In genomic region chr13:40657307-40657706, GRCh38 we compare ENCODE assay signal across 17 cellular contexts. TPM values are rescaled to one million over a fixed set of nuclear protein-coding genes. Genes with fewer than 3 reads are reported as not detected.
DNase-seq lines count a peak whose midpoint lies in the region; ATAC-seq and TF ChIP-seq lines count a peak whose summit lies in the region.
"Had no signal": no experiment of that assay in that cellular context is flagged by ENCODE, and none has a peak within 500 bp of the region (broad histone marks: within the 10 kb centered on the region; RNA-seq: fewer than 3 reads in every experiment).

No MANE protein-coding gene starts in this region.

- H3K27me3 Mint-ChIP-seq in MCF 10A (ENCODE audit: insufficient read depth, unreplicated experiment): no peaks in the 10 kb centered on the region
- no peaks in the 10 kb centered on the region for H3K27me3 Mint-ChIP-seq in T-helper 17 cell
- no peaks in the 10 kb centered on the region for H3K27me3 Mint-ChIP-seq in stimulated activated memory B cell treated with anti-CD40 and anti-IgM and Interleukin-4, amounts not matched to agents 10 μg/mL and 1 μg/mL and 100 μg/mL, for 72 hours

- WGBS in mammary epithelial cell (ENCODE audit: low coverage, missing lambda C conversion rate): 93% methylated on average over 5 of the region's 5 CpGs
- 77 to 85% (median 83%) methylated on average over 5 of the region's 5 CpGs for WGBS in heart left ventricle, 4 donors

- no peak for TF ChIP-seq POLR2A in heart left ventricle (IDR thresholded peaks at IDR 0.05)

- in situ Hi-C loops in mammary epithelial cell (cut with MboI; ENCODE audit: low sequenced_read_pairs in 2 of 2): no loop called here

- no peak overlapping the region for H3K4me3 ChIP-seq in mammary epithelial cell (replicated peaks in 1 of 3; ENCODE audit: insufficient read depth in 1 of 3, low read depth in 2 of 3, low read length in 3 of 3)
- no peak overlapping the region for H3K4me3 ChIP-seq in heart left ventricle
- H3K4me3 ChIP-seq: thoracic aorta had no signal

- H3K27ac ChIP-seq in mammary epithelial cell (ENCODE audit: insufficient read depth, low read depth, low read length): no peak overlapping the region
- H3K27ac ChIP-seq in heart left ventricle: peak overlapping the region in 3 of 12 donors; percentile 20 to 33 (median 23)
- H3K27ac ChIP-seq: thoracic aorta had no signal

- H3K4me3 Mint-ChIP-seq in MCF 10A (ENCODE audit: unreplicated experiment) (peak overlapping the region; percentile 50), T-helper 17 cell (peak overlapping the region; percentile 69)
- no peak overlapping the region for H3K4me3 Mint-ChIP-seq in stimulated activated memory B cell treated with anti-CD40 and anti-IgM and Interleukin-4, amounts not matched to agents 10 μg/mL and 1 μg/mL and 100 μg/mL, for 72 hours

- peaks cover 25% of the 10 kb centered on the region for H3K79me2 ChIP-seq in mammary epithelial cell (ENCODE audit: insufficient read depth, low read length)

- TF ChIP-seq CTCF in MCF 10A (IDR thresholded peaks at IDR 0.05; ENCODE audit: unreplicated experiment) (no peak), mammary epithelial cell (conservative IDR thresholded peaks at IDR 0.05 in 1 of 2, IDR thresholded peaks at IDR 0.05 in 1 of 2; ENCODE audit: extremely low read depth in 1 of 2, insufficient read depth in 1 of 2, low read depth in 1 of 2, low read length in 2 of 2) (no peak), heart left ventricle (IDR thresholded peaks at IDR 0.05) (no peak)

- BruUV-seq in MCF 10A (replicated peaks; lab: Mats Ljungman, UMichigan): no TSS peak
- no TSS peak for BruUV-seq in mammary epithelial cell (replicated peaks; lab: Mats Ljungman, UMichigan)

- H3K27ac Mint-ChIP-seq in MCF 10A (ENCODE audit: low read depth, unreplicated experiment): no peak overlapping the region
- H3K27ac Mint-ChIP-seq in T-helper 17 cell: peak overlapping the region; percentile 93
- peak overlapping the region; percentile 60 for H3K27ac Mint-ChIP-seq in stimulated activated memory B cell treated with anti-CD40 and anti-IgM and Interleukin-4, amounts not matched to agents 10 μg/mL and 1 μg/mL and 100 μg/mL, for 72 hours

- peaks cover 81% of the 10 kb centered on the region for H3K36me3 Mint-ChIP-seq in MCF 10A (ENCODE audit: insufficient read depth, unreplicated experiment)
- no peaks in the 10 kb centered on the region for H3K36me3 Mint-ChIP-seq in T-helper 17 cell (ENCODE audit: low read depth)
- H3K36me3 Mint-ChIP-seq in stimulated activated memory B cell treated with anti-CD40 and anti-IgM and Interleukin-4, amounts not matched to agents 10 μg/mL and 1 μg/mL and 100 μg/mL, for 72 hours: peaks cover 13% of the 10 kb centered on the region

- POLR2A ChIA-PET in MCF 10A (lab: Yijun Ruan, JAX): no interaction called here

- H2AFZ ChIP-seq in mammary epithelial cell (ENCODE audit: low read depth, low read length): no peak overlapping the region

- no peaks in the 10 kb centered on the region for H3K36me3 ChIP-seq in mammary epithelial cell (ENCODE audit: insufficient read depth, low read length)
- H3K36me3 ChIP-seq in heart left ventricle: no peaks in the 10 kb centered on the region
- H3K36me3 ChIP-seq: thoracic aorta had no signal

- dilution Hi-C loops in mammary epithelial cell (cut with HindIII; ENCODE audit: low sequenced_read_pairs): no loop called here

- peaks cover 38% of the 10 kb centered on the region for H3K4me1 Mint-ChIP-seq in MCF 10A (ENCODE audit: insufficient read depth, unreplicated experiment)
- peaks cover 65% of the 10 kb centered on the region for H3K4me1 Mint-ChIP-seq in T-helper 17 cell
- peaks cover 73% of the 10 kb centered on the region for H3K4me1 Mint-ChIP-seq in stimulated activated memory B cell treated with anti-CD40 and anti-IgM and Interleukin-4, amounts not matched to agents 10 μg/mL and 1 μg/mL and 100 μg/mL, for 72 hours

- H3K9me3 ChIP-seq in mammary epithelial cell (replicated peaks; ENCODE audit: insufficient read depth, low read length): no peaks in the 10 kb centered on the region
- H3K9me3 ChIP-seq in T-helper 17 cell (ENCODE audit: control insufficient read depth, low read length, poor library complexity, severe bottlenecking): no peaks in the 10 kb centered on the region
- no peaks in the 10 kb centered on the region for H3K9me3 ChIP-seq in heart left ventricle
- H3K9me3 ChIP-seq: thoracic aorta had no signal

- H3K9ac ChIP-seq in mammary epithelial cell (ENCODE audit: insufficient read depth, low read length): no peak overlapping the region

- no peaks in the 10 kb centered on the region for H3K27me3 ChIP-seq in mammary epithelial cell (ENCODE audit: insufficient read depth, low read length)
- no peaks in the 10 kb centered on the region for H3K27me3 ChIP-seq in heart left ventricle

- ATAC-seq in T-helper 17 cell (no peak), heart left ventricle (peak; percentile 41 to 78 (median 76))
- ATAC-seq in stimulated activated memory B cell treated with anti-CD40 and anti-IgM and Interleukin-4, amounts not matched to agents 10 μg/mL and 1 μg/mL and 100 μg/mL, for 72 hours: no peak

- H3K4me2 ChIP-seq in mammary epithelial cell (ENCODE audit: insufficient read depth, low read depth, low read length): no peak overlapping the region

- intact Hi-C loops in MCF 10A (cut with micrococcal nuclease) (no loop called here), mammary epithelial cell (cut with micrococcal nuclease) (no loop called here), heart left ventricle (cut with DNase I) (no loop called here), posterior vena cava (cut with DNase I) (no loop called here)

- DNase-seq in MCF 10A (ENCODE audit: unreplicated experiment) (no peak), mammary epithelial cell (no peak), T-helper 17 cell (no peak), heart left ventricle (no peak), NCI-H1417 (lab: John Stamatoyannopoulos, UW) (no peak), posterior vena cava (ENCODE audit: low spot score) (no peak)
- DNase-seq in stimulated activated naive CD4-positive, alpha-beta T cell treated with Interleukin-2 at 50 U/mL for 16 hours (lab: John Stamatoyannopoulos, UW): no peak
- DNase-seq: activated CD4-positive, alpha-beta T cell treated with anti-CD3 and anti-CD28 coated beads for 4 hours; cortex of kidney; MM.1S; NCI-H187; NCI-H446 treated with DMSO at 0.1 percent for 48 hours; occipital lobe; SIG-M5; stimulated activated CD4-positive, alpha-beta T cell treated with anti-CD3 and anti-CD28 coated beads, Interleukin-2, amount 100 ng/mL, for 24 hours had no signal

- no peaks in the 10 kb centered on the region for H4K20me1 ChIP-seq in mammary epithelial cell (ENCODE audit: insufficient read depth, low read length)

- H3K4me1 ChIP-seq in mammary epithelial cell (ENCODE audit: insufficient read depth, low read length) (peaks cover 9% of the 10 kb centered on the region), heart left ventricle (peaks cover 0 to 78% (median 52%) of the 10 kb centered on the region in 12 donors)

- CTCF ChIA-PET in MCF 10A (lab: Yijun Ruan, JAX): no interaction called here
- CTCF ChIA-PET in mammary epithelial cell (lab: Charles Lee; ENCODE audit: low non-redundant PET): no interaction called here

- peaks cover 7% of the 10 kb centered on the region for H3K9me3 Mint-ChIP-seq in MCF 10A (ENCODE audit: unreplicated experiment)
- H3K9me3 Mint-ChIP-seq in stimulated activated memory B cell treated with anti-CD40 and anti-IgM and Interleukin-4, amounts not matched to agents 10 μg/mL and 1 μg/mL and 100 μg/mL, for 72 hours: no peaks in the 10 kb centered on the region

RNA-seq across cellular contexts. Expression of gene FOXO1, which starts 9.1 kb away (rescaled TPM):
- total RNA-seq in MCF 10A (2022) (37.1 and 37.7 TPM in 2 replicates), mammary epithelial cell (10 to 100 TPM; 10.1 to 23.3 TPM), T-helper 17 cell (10 to 100 TPM; 72.9 to 86.1 TPM), heart left ventricle (10 to 100 TPM in 8 of 9 donors, 1 to 10 TPM in 1; 9.8 to 26.8 (median 18.5) TPM), posterior vena cava (10 to 100 TPM; 34.4 to 42.5 TPM)
- polyA plus RNA-seq in mammary epithelial cell (3.3 TPM), heart left ventricle (10 to 100 TPM in 1 of 2 donors, 1 to 10 TPM in 1; 2.6 to 11.1 TPM)
- 15.0 TPM for polyA minus RNA-seq in mammary epithelial cell

Comparison
In these comparisons a context has a peak if more than half of its experiments do, and no peak if none do; other contexts are left out.
1. ATAC-seq: peak in heart left ventricle (4 of 4); none in T-helper 17 cell (single experiment) and stimulated activated memory B cell treated with anti-CD40 and anti-IgM and Interleukin-4, amounts not matched to agents 10 μg/mL and 1 μg/mL and 100 μg/mL, for 72 hours (single experiment).